Comparison of ENCODE assay signal across 27 cellular contexts in the genomic region with DNA sequence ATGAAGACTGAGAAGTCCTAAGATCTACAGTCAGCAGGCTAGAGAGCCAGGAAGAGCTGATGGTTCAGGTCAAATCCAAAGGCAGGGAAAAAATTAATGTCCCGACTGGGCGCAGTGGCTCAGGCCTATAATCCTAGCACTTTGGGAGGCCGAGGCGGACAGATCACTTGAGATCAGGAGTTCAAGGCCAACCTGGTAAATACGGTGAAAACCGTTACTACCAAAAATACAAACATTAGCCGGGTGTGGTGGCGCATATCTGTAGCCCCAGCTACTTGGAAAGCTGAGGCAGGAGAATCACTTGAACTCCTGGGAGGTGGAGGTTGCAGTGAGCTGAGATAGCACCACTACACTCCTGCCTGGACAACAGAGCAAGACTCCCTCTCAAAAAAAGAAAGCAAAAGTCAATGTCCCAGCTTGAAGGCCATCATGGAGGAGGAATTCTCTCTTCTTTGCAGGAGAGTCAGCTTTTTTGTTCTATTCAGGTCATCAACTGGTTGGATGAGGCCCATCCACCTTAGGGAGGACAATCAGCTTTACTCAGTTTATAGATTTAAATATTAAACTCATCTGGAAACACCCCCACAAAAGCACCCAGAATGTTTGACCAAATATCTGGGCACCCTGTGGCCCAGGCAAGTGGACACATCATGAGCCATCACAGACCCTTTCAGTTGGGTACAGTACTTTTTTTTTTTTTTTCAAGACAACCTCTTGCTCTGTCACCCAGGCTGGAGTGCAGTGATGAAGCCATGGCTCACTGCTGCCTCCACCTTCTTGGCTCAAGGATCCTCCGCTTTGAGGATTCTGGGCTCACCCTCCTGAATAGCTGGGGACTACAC.
"Had no signal": no experiment of that assay in that cellular context is flagged by ENCODE, and none has a peak within 500 bp of the region (broad histone marks: within the 10 kb centered on the region; RNA-seq: fewer than 3 reads in every experiment).

No MANE protein-coding gene starts in this region.

- H3K9me3 ChIP-seq: adrenal gland, body of pancreas had no signal

- H3K4me3 Mint-ChIP-seq: activated CD4-positive, alpha-beta memory T cell treated with anti-CD3 and anti-CD28 coated beads for 36 hours; activated CD4-positive, alpha-beta T cell treated with anti-CD3 and anti-CD28 coated beads for 36 hours; activated CD4-positive, alpha-beta T cell treated with anti-CD3 and anti-CD28 coated beads, Interleukin-2, amount 10 ng/mL, durations not matched to agents 24 days and 14 days; activated naive CD4-positive, alpha-beta T cell treated with anti-CD3 and anti-CD28 coated beads for 36 hours; activated naive CD4-positive, alpha-beta T cell treated with anti-CD3 and anti-CD28 coated beads, Interleukin-2, amount 50 U/mL, for 24 hours; activated naive CD8-positive, alpha-beta T cell treated with anti-CD3 and anti-CD28 coated beads for 36 hours; activated naive CD8-positive, alpha-beta T cell treated with anti-CD3 and anti-CD28 coated beads, Interleukin-2, amount 50 U/mL, for 24 hours; activated T-cell treated with anti-CD3 and anti-CD28 coated beads, Interleukin-2, amount 50 U/mL, for 24 hours; activated T-cell treated with anti-CD3 and anti-CD28 coated beads, Interleukin-2, amount 50 U/mL, for 72 hours; activated T-helper 17 cell treated with anti-CD3 and anti-CD28 coated beads, Interleukin-2, amount 50 U/mL, for 72 hours had no signal

- DNase-seq: activated CD4-positive, alpha-beta memory T cell treated with anti-CD3 and anti-CD28 coated beads for 36 hours; activated CD4-positive, alpha-beta T cell treated with anti-CD3 and anti-CD28 coated beads for 36 hours; activated CD4-positive, alpha-beta T cell treated with anti-CD3 and anti-CD28 coated beads, Interleukin-2, amount 10 ng/mL, durations not matched to agents 24 days and 14 days; activated CD4-positive, CD25-positive, alpha-beta regulatory T cell; activated CD4-positive, CD25-positive, alpha-beta regulatory T cell treated with anti-CD3 and anti-CD28 coated beads, Interleukin-2, amount 50 U/mL, for 72 hours; activated CD8-positive, alpha-beta memory T cell treated with anti-CD3 and anti-CD28 coated beads, Interleukin-2, amount 50 U/mL, for 48 hours; activated effector memory CD4-positive, alpha-beta T cell treated with Interleukin-2 at 50 U/mL for 16 hours; activated gamma-delta T cell treated with Interleukin-2 at 50 U/mL for 16 hours; activated naive CD4-positive, alpha-beta T cell treated with anti-CD3 and anti-CD28 coated beads for 36 hours; activated naive CD8-positive, alpha-beta T cell treated with anti-CD3 and anti-CD28 coated beads for 36 hours; activated naive CD8-positive, alpha-beta T cell treated with anti-CD3 and anti-CD28 coated beads, Interleukin-2, amount 50 U/mL, for 24 hours; activated T-cell treated with anti-CD3 and anti-CD28 coated beads for 4 hours; activated T-cell treated with anti-CD3 and anti-CD28 coated beads, Interleukin-2, amount 50 U/mL, for 24 hours; activated T-cell treated with anti-CD3 and anti-CD28 coated beads, Interleukin-2, amount 50 U/mL, for 72 hours; adrenal gland; amygdala; aorta; body of pancreas; caudate nucleus; cortex of kidney; effector CD8-positive, alpha-beta T cell; foreskin fibroblast; head of caudate nucleus; T-helper 2 cell had no signal

- H3K27me3 Mint-ChIP-seq: activated CD4-positive, alpha-beta memory T cell treated with anti-CD3 and anti-CD28 coated beads for 36 hours; activated CD4-positive, alpha-beta T cell treated with anti-CD3 and anti-CD28 coated beads for 36 hours; activated CD4-positive, alpha-beta T cell treated with anti-CD3 and anti-CD28 coated beads, Interleukin-2, amount 10 ng/mL, durations not matched to agents 24 days and 14 days; activated naive CD4-positive, alpha-beta T cell treated with anti-CD3 and anti-CD28 coated beads, Interleukin-2, amount 50 U/mL, for 24 hours; activated naive CD8-positive, alpha-beta T cell treated with anti-CD3 and anti-CD28 coated beads for 36 hours; activated naive CD8-positive, alpha-beta T cell treated with anti-CD3 and anti-CD28 coated beads, Interleukin-2, amount 50 U/mL, for 24 hours; activated T-cell treated with anti-CD3 and anti-CD28 coated beads, Interleukin-2, amount 50 U/mL, for 24 hours; activated T-helper 17 cell treated with anti-CD3 and anti-CD28 coated beads, Interleukin-2, amount 50 U/mL, for 72 hours had no signal

- H3K27ac Mint-ChIP-seq: activated CD4-positive, alpha-beta memory T cell treated with anti-CD3 and anti-CD28 coated beads for 36 hours; activated CD4-positive, alpha-beta T cell treated with anti-CD3 and anti-CD28 coated beads for 36 hours; activated CD4-positive, alpha-beta T cell treated with anti-CD3 and anti-CD28 coated beads, Interleukin-2, amount 10 ng/mL, durations not matched to agents 24 days and 14 days; activated naive CD4-positive, alpha-beta T cell treated with anti-CD3 and anti-CD28 coated beads for 36 hours; activated naive CD4-positive, alpha-beta T cell treated with anti-CD3 and anti-CD28 coated beads, Interleukin-2, amount 50 U/mL, for 24 hours; activated naive CD8-positive, alpha-beta T cell treated with anti-CD3 and anti-CD28 coated beads for 36 hours; activated naive CD8-positive, alpha-beta T cell treated with anti-CD3 and anti-CD28 coated beads, Interleukin-2, amount 50 U/mL, for 24 hours; activated T-cell treated with anti-CD3 and anti-CD28 coated beads, Interleukin-2, amount 50 U/mL, for 24 hours; activated T-cell treated with anti-CD3 and anti-CD28 coated beads, Interleukin-2, amount 50 U/mL, for 72 hours; activated T-helper 17 cell treated with anti-CD3 and anti-CD28 coated beads, Interleukin-2, amount 50 U/mL, for 72 hours had no signal

- H3K9me3 Mint-ChIP-seq: activated CD4-positive, alpha-beta memory T cell treated with anti-CD3 and anti-CD28 coated beads for 36 hours; activated CD4-positive, alpha-beta T cell treated with anti-CD3 and anti-CD28 coated beads, Interleukin-2, amount 10 ng/mL, durations not matched to agents 24 days and 14 days; activated naive CD4-positive, alpha-beta T cell treated with anti-CD3 and anti-CD28 coated beads for 36 hours; activated naive CD4-positive, alpha-beta T cell treated with anti-CD3 and anti-CD28 coated beads, Interleukin-2, amount 50 U/mL, for 24 hours; activated naive CD8-positive, alpha-beta T cell treated with anti-CD3 and anti-CD28 coated beads for 36 hours; activated naive CD8-positive, alpha-beta T cell treated with anti-CD3 and anti-CD28 coated beads, Interleukin-2, amount 50 U/mL, for 24 hours; activated T-cell treated with anti-CD3 and anti-CD28 coated beads, Interleukin-2, amount 50 U/mL, for 24 hours; activated T-cell treated with anti-CD3 and anti-CD28 coated beads, Interleukin-2, amount 50 U/mL, for 72 hours; activated T-helper 17 cell treated with anti-CD3 and anti-CD28 coated beads, Interleukin-2, amount 50 U/mL, for 72 hours had no signal

- H3K27me3 ChIP-seq: adrenal gland, body of pancreas had no signal

- H3K36me3 Mint-ChIP-seq: activated CD4-positive, alpha-beta memory T cell treated with anti-CD3 and anti-CD28 coated beads for 36 hours; activated naive CD4-positive, alpha-beta T cell treated with anti-CD3 and anti-CD28 coated beads, Interleukin-2, amount 50 U/mL, for 24 hours; activated naive CD8-positive, alpha-beta T cell treated with anti-CD3 and anti-CD28 coated beads for 36 hours had no signal

- ATAC-seq: activated CD4-positive, alpha-beta T cell treated with anti-CD3 and anti-CD28 coated beads for 36 hours; activated naive CD8-positive, alpha-beta T cell treated with anti-CD3 and anti-CD28 coated beads, Interleukin-2, amount 50 U/mL, for 24 hours; activated T-cell treated with anti-CD3 and anti-CD28 coated beads, Interleukin-2, amount 50 U/mL, for 72 hours; activated T-helper 17 cell treated with anti-CD3 and anti-CD28 coated beads, Interleukin-2, amount 50 U/mL, for 72 hours; body of pancreas; esophagus mucosa had no signal

- H3K4me3 ChIP-seq: adrenal gland, body of pancreas had no signal

- H3K27ac ChIP-seq: adrenal gland, body of pancreas had no signal

- H3K36me3 ChIP-seq: adrenal gland had no signal
